8 cellular contexts compared by ENCODE assay signal in genomic region chr11:88543902-88544655, GRCh38.
DNase-seq lines count a peak whose midpoint lies in the region; ATAC-seq and TF ChIP-seq lines count a peak whose summit lies in the region.

No MANE protein-coding gene starts in this region.

- no peak overlapping the region for H3K9ac ChIP-seq in OCI-LY1 (ENCODE audit: low read length)

- no peak overlapping the region for H3K4me3 ChIP-seq in Caco-2 (ENCODE audit: low read depth, low read length)
- H3K4me3 ChIP-seq in OCI-LY1 (ENCODE audit: low read depth, low read length, poor library complexity, severe bottlenecking) = no peak overlapping the region

- DNase-seq in Caco-2 = peak; percentile 83 to 91
- DNase-seq in activated T-cell treated with anti-CD3 and anti-CD28 coated beads for 1 hour (ENCODE audit: low read depth) = peak; percentile 60
- DNase-seq in stimulated activated naive CD4-positive, alpha-beta T cell treated with Interleukin-2 at 50 U/mL for 16 hours (lab: John Stamatoyannopoulos, UW) = peak; percentile 65

- no peak overlapping the region for H3K27ac Mint-ChIP-seq in Caco-2 (ENCODE audit: unreplicated experiment)
- peak overlapping the region; percentile 70 to 86 (median 85) for H3K27ac Mint-ChIP-seq in nephron

- H3K9me3 ChIP-seq in Caco-2 = no peaks in the 10 kb centered on the region
- no peaks in the 10 kb centered on the region for H3K9me3 ChIP-seq in OCI-LY1 (ENCODE audit: low read length)

- H3K27me3 Mint-ChIP-seq in Caco-2 (ENCODE audit: insufficient read depth, unreplicated experiment) (peaks cover 14% of the 10 kb centered on the region), nephron (ENCODE audit: low read depth) (no peaks in the 10 kb centered on the region)

- no peaks in the 10 kb centered on the region for H3K27me3 ChIP-seq in Caco-2 (replicated peaks; ENCODE audit: control insufficient read depth, insufficient read depth, low read length)
- no peaks in the 10 kb centered on the region for H3K27me3 ChIP-seq in OCI-LY1 (ENCODE audit: insufficient read depth, low read length)

- POLR2A ChIA-PET in Caco-2 (lab: Charles Lee) = interaction anchor here (0.5 kb wide), 1 partner anchor 220 kb away, joined by 3 read pairs; no protein-coding TSS in a partner anchor

- H3K36me3 ChIP-seq in Caco-2 (ENCODE audit: control insufficient read depth, insufficient read depth, low read length) (no peaks in the 10 kb centered on the region), OCI-LY1 (ENCODE audit: insufficient read depth, low read length) (no peaks in the 10 kb centered on the region)

- no TSS peak for BruUV-seq in Caco-2 (replicated peaks; lab: Mats Ljungman, UMichigan)

- H3K36me3 Mint-ChIP-seq in Caco-2 (ENCODE audit: insufficient read depth, unreplicated experiment) (no peaks in the 10 kb centered on the region), nephron (ENCODE audit: low read depth) (no peaks in the 10 kb centered on the region)

- ATAC-seq in GM19455 (IDR thresholded peaks at IDR 0.05; ENCODE audit: unreplicated experiment) (peak; percentile 98), HG03558 (IDR thresholded peaks at IDR 0.05; ENCODE audit: extremely low read depth, unreplicated experiment) (peak; percentile 96), esophagus mucosa (peak; percentile 100)

- H4K20me1 ChIP-seq in OCI-LY1 (ENCODE audit: insufficient read depth, low read length) = no peaks in the 10 kb centered on the region

- H3K9me2 ChIP-seq in OCI-LY1 (ENCODE audit: low read depth, low read length) = no peaks in the 10 kb centered on the region

- H3K9me3 Mint-ChIP-seq in Caco-2 (ENCODE audit: unreplicated experiment) = no peaks in the 10 kb centered on the region
- no peaks in the 10 kb centered on the region for H3K9me3 Mint-ChIP-seq in nephron

- peaks cover 7% of the 10 kb centered on the region for H3K4me1 Mint-ChIP-seq in Caco-2 (ENCODE audit: low read depth, unreplicated experiment)
- peaks cover 23% of the 10 kb centered on the region for H3K4me1 Mint-ChIP-seq in nephron

- H3K4me2 ChIP-seq in OCI-LY1 (ENCODE audit: low read length) = no peak overlapping the region; the same call in 1 of the 2 replicates

- no peak overlapping the region for H3K4me3 Mint-ChIP-seq in Caco-2 (ENCODE audit: unreplicated experiment)
- H3K4me3 Mint-ChIP-seq in nephron = no peak overlapping the region

- H3K4me1 ChIP-seq in Caco-2 (no peaks in the 10 kb centered on the region), OCI-LY1 (ENCODE audit: insufficient read depth, low read length, severe bottlenecking) (no peaks in the 10 kb centered on the region)

- CTCF ChIA-PET in Caco-2 (lab: Charles Lee) = interaction anchor here (0.6 to 1.1 kb wide), 8 partner anchors 59 to 821 kb away, joined by 3 to 12 read pairs (median 4); partner anchors contain the start of gene CTSC

- H3K79me2 ChIP-seq in OCI-LY1 (ENCODE audit: insufficient read depth, low read length) = no peaks in the 10 kb centered on the region

- no peaks in the 10 kb centered on the region for H3F3A ChIP-seq in OCI-LY1 (ENCODE audit: insufficient read depth, low read length)

- no peak overlapping the region for H2AFZ ChIP-seq in OCI-LY1 (ENCODE audit: low read length)

- no peak overlapping the region for H3K27ac ChIP-seq in OCI-LY1 (ENCODE audit: low read depth, low read length, poor library complexity, severe bottlenecking)

- TF ChIP-seq CTCF in Caco-2 (IDR thresholded peaks at IDR 0.05; ENCODE audit: insufficient read depth in 1 of 2, low read depth in 1 of 2, low read length in 1 of 2, severe bottlenecking in 1 of 2, unreplicated experiment in 1 of 2) = peak; percentile 98 to 99
- peak; percentile 95 for TF ChIP-seq CTCF in OCI-LY1 (IDR thresholded peaks at IDR 0.05; ENCODE audit: low read length)
- peak; percentile 95 to 98 (median 96) for TF ChIP-seq CTCF in nephron (IDR thresholded peaks at IDR 0.05; ENCODE audit: unreplicated experiment in 3 of 3)

- intact Hi-C loops in Caco-2 (cut with micrococcal nuclease; ENCODE audit: unreplicated experiment) = loop anchor here (1.0 to 5.0 kb wide), 15 partner anchors 59 to 1192 kb away; partner anchors contain the start of gene CTSC
